ENCODE assay signal across 7 cellular contexts in genomic region chr17:15847447-15848213, GRCh38.
DNase-seq lines count a peak whose midpoint lies in the region; ATAC-seq, FAIRE-seq and TF ChIP-seq lines count a peak whose summit lies in the region.
"Not testable (repeated sequence)": the region's sequence is repeated elsewhere in the genome, so short reads cannot be mapped to it uniquely, and the experiment has no call there.

No MANE protein-coding gene starts in this region.

- not testable (repeated sequence) for H3K36me3 ChIP-seq in SJCRH30, pancreas

- WGBS in pancreas, 2 donors = 17 to 32% methylated on average over 3 to 4 of the region's 5 CpGs

- H3K9me3 Mint-ChIP-seq in chondrocyte (ENCODE audit: low read depth) = not testable (repeated sequence)

- H3K27me3 ChIP-seq in SJCRH30, pancreas: not testable (repeated sequence)

- ATAC-seq in HG02981 (IDR thresholded peaks at IDR 0.05; ENCODE audit: unreplicated experiment) (peak; percentile 59), pancreas (peak; percentile 87 to 92 (median 90))

- H3K4me1 ChIP-seq in SJCRH30, pancreas: not testable (repeated sequence)

- peak overlapping the region; percentile 32 for H3K4me3 ChIP-seq in SJCRH30
- not testable (repeated sequence) for H3K4me3 ChIP-seq in pancreas

- TF ChIP-seq CTCF in chondrocyte (IDR thresholded peaks at IDR 0.05); pancreas (IDR thresholded peaks at IDR 0.05): not testable (repeated sequence)

- DNase-seq in GM18507 (ENCODE audit: extremely low spot score, insufficient read length, low read depth); chondrocyte (ENCODE audit: low spot score); pancreas: not testable (repeated sequence)
- DNase-seq in SJCRH30 (peak; percentile 44 to 82), foreskin melanocyte (peak; percentile 44), left kidney (ENCODE audit: low read depth, low spot score) (peak; percentile 22)

- H3K4me1 Mint-ChIP-seq in chondrocyte (ENCODE audit: low read depth) = peaks cover 18% of the 10 kb centered on the region

- not testable (repeated sequence) for H3K27me3 Mint-ChIP-seq in chondrocyte (ENCODE audit: low read depth)

- H3K36me3 Mint-ChIP-seq in chondrocyte (ENCODE audit: low read depth) = not testable (repeated sequence)

- peak overlapping the region; percentile 57 for H3K27ac Mint-ChIP-seq in chondrocyte (ENCODE audit: unreplicated experiment)

- intact Hi-C loops in pancreas (cut with DNase I) = not testable (repeated sequence)

- H3K4me3 Mint-ChIP-seq in chondrocyte (ENCODE audit: unreplicated experiment) = not testable (repeated sequence)

- FAIRE-seq in GM18507 (lab: Jason Lieb, UNC) = peak; percentile 45
- FAIRE-seq in pancreas (lab: Jason Lieb, UNC) = peak; percentile 94

- H3K27ac ChIP-seq in SJCRH30 = peak overlapping the region; percentile 65
- peak overlapping the region in 2 of 4 donors; percentile 2 to 9 for H3K27ac ChIP-seq in pancreas

- not testable (repeated sequence) for H3K9me3 ChIP-seq in SJCRH30 (replicated peaks); pancreas
